8 cellular contexts compared by ENCODE assay signal in the genomic region with DNA sequence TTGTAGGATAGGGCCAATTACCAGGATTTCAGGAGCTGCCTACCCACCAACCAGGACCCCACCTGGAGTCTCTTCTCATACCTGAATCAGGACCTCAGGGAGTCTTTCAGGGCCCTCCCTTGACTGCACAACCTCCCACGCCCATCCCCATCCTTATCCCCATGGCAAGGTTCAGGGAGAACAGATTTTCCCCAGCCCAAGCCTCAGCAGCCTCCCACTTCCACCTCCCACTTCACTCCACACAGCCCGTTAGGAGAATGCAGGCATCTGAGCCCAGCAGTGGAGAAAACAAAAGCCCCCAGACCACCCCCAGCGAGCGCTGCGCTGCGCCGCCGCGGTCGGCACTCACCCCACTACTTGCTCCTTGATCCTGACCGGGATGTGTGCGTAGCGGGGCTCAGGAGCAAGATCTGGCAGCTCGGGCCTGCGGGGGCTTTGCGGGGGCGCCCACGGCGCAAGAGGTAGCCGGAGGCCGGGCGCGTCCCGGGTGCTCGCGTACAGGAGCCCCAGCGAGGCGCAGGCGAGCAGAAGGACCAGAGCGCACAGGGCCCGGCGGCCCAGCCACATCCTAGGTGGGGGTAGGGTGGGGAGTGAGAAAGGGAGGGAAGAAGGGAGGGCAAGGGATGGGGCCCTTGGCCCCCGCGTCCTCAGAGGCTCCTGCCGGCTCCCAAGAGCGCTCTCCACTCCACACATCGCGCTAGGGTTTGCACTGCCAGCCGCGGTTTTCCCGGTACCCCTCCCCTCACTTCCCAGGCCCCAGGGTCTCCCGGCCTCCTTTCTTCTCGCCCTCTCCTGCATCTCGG. TPM values are rescaled to one million over a fixed set of nuclear protein-coding genes. Genes with fewer than 3 reads are reported as not detected.
DNase-seq lines count a peak whose midpoint lies in the region; ATAC-seq and TF ChIP-seq lines count a peak whose summit lies in the region.

No MANE protein-coding gene starts in this region.

- TF ChIP-seq CTCF in Panc1 (IDR thresholded peaks at IDR 0.05) (no peak), esophagus muscularis mucosa (IDR thresholded peaks at IDR 0.05) (no peak)

- peak; percentile 47 for ATAC-seq in Panc1
- no peak for ATAC-seq in GM21723 (IDR thresholded peaks at IDR 0.05; ENCODE audit: unreplicated experiment)

- H3K27me3 ChIP-seq in Panc1 (ENCODE audit: control insufficient read depth, insufficient read depth, low read length) (no peaks in the 10 kb centered on the region), esophagus muscularis mucosa (peaks cover 0 to 77% (median 10%) of the 10 kb centered on the region in 4 donors)

- 6% methylated on average over 16 of the region's 44 CpGs for WGBS in esophagus muscularis mucosa

- DNase-seq in GM03348 (ENCODE audit: low spot score) = peak; percentile 24
- no peak for DNase-seq in Panc1 (ENCODE audit: low read depth, low spot score)
- DNase-seq in esophagus muscularis mucosa (ENCODE audit: extremely low spot score) = peak; percentile 64
- peak; percentile 24 for DNase-seq in occipital lobe (lab: John Stamatoyannopoulos, UW)
- no peak for DNase-seq in kidney glomerular epithelial cell (lab: John Stamatoyannopoulos, UW)
- DNase-seq in NCI-H1930 (lab: John Stamatoyannopoulos, UW) = no peak
- no peak for DNase-seq in NCI-H128 (lab: John Stamatoyannopoulos, UW; ENCODE audit: unreplicated experiment)

- TF ChIP-seq EP300 in esophagus muscularis mucosa (IDR thresholded peaks at IDR 0.05) = no peak

- H3K36me3 ChIP-seq in Panc1 (ENCODE audit: control insufficient read depth, insufficient read depth, low read length) = no peaks in the 10 kb centered on the region; the same call in 1 of the 2 replicates
- H3K36me3 ChIP-seq in esophagus muscularis mucosa = peaks cover 0 to 13% (median 5%) of the 10 kb centered on the region in 4 donors

- in situ Hi-C loops in Panc1 (cut with HindIII; ENCODE audit: low pct_unique_long_range_greater_than_20kb, low sequenced_read_pairs) = no loop called here

- no peak for TF ChIP-seq POLR2A in esophagus muscularis mucosa (IDR thresholded peaks at IDR 0.05; ENCODE audit: low read depth)

- POLR2A ChIA-PET in Panc1 (lab: Charles Lee) = no interaction called here

- H3K9me3 ChIP-seq in Panc1 (ENCODE audit: control insufficient read depth, insufficient read depth, low read depth, low read length) = no peaks in the 10 kb centered on the region
- no peaks in the 10 kb centered on the region for H3K9me3 ChIP-seq in esophagus muscularis mucosa

- no TSS peak for BruUV-seq in Panc1 (replicated peaks; lab: Mats Ljungman, UMichigan)

- CTCF ChIA-PET in Panc1 (lab: Charles Lee) = interaction anchor here (1.0 kb wide), 1 partner anchor 49 kb away, joined by 9 read pairs; no protein-coding TSS in a partner anchor

- intact Hi-C loops in Panc1 (cut with micrococcal nuclease; ENCODE audit: unreplicated experiment) (no loop called here), esophagus muscularis mucosa (cut with DNase I) (no loop called here)

- H3K4me3 ChIP-seq in Panc1 (ENCODE audit: low read depth in 2 of 2, low read length in 2 of 2) (peak overlapping the region; percentile 67 to 71), esophagus muscularis mucosa (peak overlapping the region; percentile 61 to 68 (median 63))

- H3K27ac ChIP-seq in Panc1 (ENCODE audit: low read length) (peak overlapping the region; percentile 71), esophagus muscularis mucosa (replicated peaks in 1 of 4) (peak overlapping the region; percentile 30 to 65 (median 58))

- H3K4me1 ChIP-seq in Panc1 (ENCODE audit: control insufficient read depth, insufficient read depth, low read length) = peaks cover 8% of the 10 kb centered on the region
- peaks cover 16 to 40% (median 30%) of the 10 kb centered on the region in 4 donors for H3K4me1 ChIP-seq in esophagus muscularis mucosa

RNA-seq across cellular contexts. Expression of a gene that starts 1.2 kb away (rescaled TPM):
- total RNA-seq in Panc1 (2021; ENCODE audit: unreplicated experiment) (48.6 TPM), esophagus muscularis mucosa (10 to 100 TPM in 2 of 4 donors, 1 to 10 TPM in 2; 2.8 to 10.9 (median 7.3) TPM), occipital lobe (45.2 TPM)
- polyA plus RNA-seq in Panc1 (2012; ENCODE audit: insufficient read length) = 44.0 TPM

RNA-seq across cellular contexts. Expression of a gene that starts 20.5 kb away (rescaled TPM):
- total RNA-seq in Panc1 (2021; ENCODE audit: unreplicated experiment) = 10.5 TPM
- 25.5 TPM for polyA plus RNA-seq in Panc1 (2012; ENCODE audit: insufficient read length)
- 100 to 1,000 TPM in 3 of 4 donors, 10 to 100 TPM in 1; 77.7 to 133 (median 111) TPM for total RNA-seq in esophagus muscularis mucosa
- 49.4 TPM for total RNA-seq in occipital lobe

RNA-seq across cellular contexts. Expression of a gene that starts 27.1 kb away (rescaled TPM):
- 37.8 TPM for total RNA-seq in Panc1 (2021; ENCODE audit: unreplicated experiment)
- 55.1 TPM for polyA plus RNA-seq in Panc1 (2012; ENCODE audit: insufficient read length)
- 10 to 100 TPM; 39.0 to 68.6 (median 46.8) TPM for total RNA-seq in esophagus muscularis mucosa
- 44.5 TPM for total RNA-seq in occipital lobe

RNA-seq across cellular contexts. Expression of a gene that starts 40.8 kb away (rescaled TPM):
- total RNA-seq in Panc1 (2021; ENCODE audit: unreplicated experiment) (62.6 TPM), esophagus muscularis mucosa (10 to 100 TPM; 22.7 to 30.7 (median 29.0) TPM), occipital lobe (13.6 TPM)
- polyA plus RNA-seq in Panc1 (2012; ENCODE audit: insufficient read length) = 41.7 TPM

Comparison
In these comparisons a context has a peak if more than half of its experiments do, and no peak if none do; other contexts are left out.
1. DNase-seq: peak in GM03348 (single experiment), esophagus muscularis mucosa (single experiment) and occipital lobe (single experiment); none in Panc1 (single experiment), kidney glomerular epithelial cell (single experiment), NCI-H1930 (0 of 2) and NCI-H128 (single experiment).